ENCODE assay signal across 26 cellular contexts in genomic region chr1:43444151-43444826, GRCh38. TPM values are rescaled to one million over a fixed set of nuclear protein-coding genes. Genes with fewer than 3 reads are reported as not detected.
A peak's percentile ranks its signal among the peaks of the same experiment; 100 is the strongest.
DNase-seq lines count a peak whose midpoint lies in the region; ATAC-seq and TF ChIP-seq lines count a peak whose summit lies in the region.
"Had no signal": no experiment of that assay in that cellular context is flagged by ENCODE, and none has a peak within 500 bp of the region (broad histone marks: within the 10 kb centered on the region; RNA-seq: fewer than 3 reads in every experiment).

No MANE protein-coding gene starts in this region.

- no peaks in the 10 kb centered on the region; the same call in 1 of the 2 replicates for H4K20me1 ChIP-seq in IMR-90 (ENCODE audit: insufficient read depth, low read length)

- no peak overlapping the region for H2AFZ ChIP-seq in IMR-90 (replicated peaks; ENCODE audit: low read length, poor library complexity)
- H2AFZ ChIP-seq: hepatocyte had no signal

- peaks cover 90% of the 10 kb centered on the region for H3K36me3 ChIP-seq in IMR-90 (ENCODE audit: control insufficient read depth, insufficient read depth, low read length)

- H3K27ac ChIP-seq in IMR-90 (ENCODE audit: insufficient read depth, low read length) = no peak overlapping the region
- H3K27ac ChIP-seq: esophagus muscularis mucosa, hepatocyte, pancreas, tibial artery had no signal

- H3K4me3 ChIP-seq in IMR-90 (ENCODE audit: insufficient read depth, low read depth, low read length) = no peak overlapping the region
- H3K4me3 ChIP-seq: esophagus muscularis mucosa, hepatocyte, pancreas, tibial artery had no signal

- peaks cover 7% of the 10 kb centered on the region for H3K36me3 Mint-ChIP-seq in activated naive CD8-positive, alpha-beta T cell treated with anti-CD3 and anti-CD28 coated beads, Interleukin-2, amount 10 ng/mL, durations not matched to agents 7 days and 5 days
- H3K36me3 Mint-ChIP-seq in activated naive CD8-positive, alpha-beta T cell treated with anti-CD3 and anti-CD28 coated beads for 36 hours = peaks cover 9% of the 10 kb centered on the region
- H3K36me3 Mint-ChIP-seq in glutamatergic neuron (ENCODE audit: unreplicated experiment) = peaks cover 16% of the 10 kb centered on the region

- H3K18ac ChIP-seq in IMR-90 (ENCODE audit: low read depth, low read length) = no peak overlapping the region

- DNase-seq in activated naive CD8-positive, alpha-beta T cell treated with anti-CD3 and anti-CD28 coated beads, Interleukin-2, amount 10 ng/mL, durations not matched to agents 7 days and 5 days = peak; percentile 17
- DNase-seq in activated naive CD8-positive, alpha-beta T cell treated with anti-CD3 and anti-CD28 coated beads for 36 hours = no peak
- DNase-seq in IMR-90 (no peak), glutamatergic neuron (peak; percentile 4), sciatic nerve (ENCODE audit: low spot score) (peak; percentile 28)
- DNase-seq: activated CD4-positive, alpha-beta T cell treated with anti-CD3 and anti-CD28 coated beads, Interleukin-2, amount 50 U/mL, for 4 hours; C1 segment of cervical spinal cord; effector CD8-positive, alpha-beta T cell; EL; foreskin melanocyte; immature natural killer cell; Karpas-422; left ventricle myocardium superior; NCI-H524; SIG-M5; T1000 had no signal

- H2BK5ac ChIP-seq in IMR-90 (ENCODE audit: low read depth, low read length, poor library complexity, severe bottlenecking) = no peak overlapping the region

- no peak for TF ChIP-seq POLR2A in IMR-90 (IDR thresholded peaks at IDR 0.05; ENCODE audit: low read depth, low read length)

- no peaks in the 10 kb centered on the region for H3K9me3 ChIP-seq in IMR-90 (ENCODE audit: control insufficient read depth, insufficient read depth, low read length)
- H3K9me3 ChIP-seq: esophagus muscularis mucosa, pancreas, tibial artery had no signal

- no peak overlapping the region for H2BK20ac ChIP-seq in IMR-90 (ENCODE audit: low read depth, low read length)

- no peak overlapping the region for H3K27ac Mint-ChIP-seq in activated naive CD8-positive, alpha-beta T cell treated with anti-CD3 and anti-CD28 coated beads, Interleukin-2, amount 10 ng/mL, durations not matched to agents 7 days and 5 days
- no peak overlapping the region for H3K27ac Mint-ChIP-seq in activated naive CD8-positive, alpha-beta T cell treated with anti-CD3 and anti-CD28 coated beads for 36 hours
- H3K27ac Mint-ChIP-seq in glutamatergic neuron (ENCODE audit: unreplicated experiment) = no peak overlapping the region
- H3K27ac Mint-ChIP-seq: stimulated activated naive CD8-positive, alpha-beta T cell treated with anti-CD3 and anti-CD28 coated beads, Interleukin-15, Interleukin-2, amounts not matched to agents 100 ng/mL and 50 ng/mL, for 24 hours had no signal

- no peak overlapping the region for H4K8ac ChIP-seq in IMR-90 (ENCODE audit: low read depth in 2 of 2, low read length in 2 of 2)

- H2BK120ac ChIP-seq in IMR-90 (ENCODE audit: low read depth, low read length) = no peak overlapping the region

- in situ Hi-C loops in IMR-90 (cut with MboI; ENCODE audit: low sequenced_read_pairs) = no loop called here

- POLR2A ChIA-PET in activated naive CD8-positive, alpha-beta T cell treated with anti-CD3 and anti-CD28 coated beads, Interleukin-2, amount 10 ng/mL, durations not matched to agents 7 days and 5 days (lab: Charles Lee) = interaction anchor here (0.5 kb wide), 1 partner anchor 1100 kb away, joined by 3 read pairs; no protein-coding TSS in a partner anchor
- POLR2A ChIA-PET in IMR-90 (lab: Charles Lee; ENCODE audit: unreplicated experiment) = interaction anchor here (0.6 kb wide), 1 partner anchor 217 kb away, joined by 5 read pairs; no protein-coding TSS in a partner anchor

- no peak overlapping the region for H3K4me3 Mint-ChIP-seq in activated naive CD8-positive, alpha-beta T cell treated with anti-CD3 and anti-CD28 coated beads, Interleukin-2, amount 10 ng/mL, durations not matched to agents 7 days and 5 days
- H3K4me3 Mint-ChIP-seq in activated naive CD8-positive, alpha-beta T cell treated with anti-CD3 and anti-CD28 coated beads for 36 hours = no peak overlapping the region
- no peak overlapping the region for H3K4me3 Mint-ChIP-seq in glutamatergic neuron (ENCODE audit: unreplicated experiment)
- H3K4me3 Mint-ChIP-seq: immature natural killer cell; natural killer cell treated with Interleukin-12 subunit alpha and Interleukin-12 subunit beta and Interleukin-15 and Interleukin-18, amount 100 ng/mL, for 72 hours; stimulated activated naive CD8-positive, alpha-beta T cell treated with anti-CD3 and anti-CD28 coated beads, Interleukin-15, Interleukin-2, amounts not matched to agents 100 ng/mL and 50 ng/mL, for 24 hours had no signal

- H4K91ac ChIP-seq in IMR-90 (ENCODE audit: insufficient read depth, low read depth, low read length) = no peak overlapping the region

- no peaks in the 10 kb centered on the region for H3K9me3 Mint-ChIP-seq in activated naive CD8-positive, alpha-beta T cell treated with anti-CD3 and anti-CD28 coated beads, Interleukin-2, amount 10 ng/mL, durations not matched to agents 7 days and 5 days
- H3K9me3 Mint-ChIP-seq in activated naive CD8-positive, alpha-beta T cell treated with anti-CD3 and anti-CD28 coated beads for 36 hours = no peaks in the 10 kb centered on the region
- peaks cover 3% of the 10 kb centered on the region for H3K9me3 Mint-ChIP-seq in glutamatergic neuron (ENCODE audit: unreplicated experiment)
- H3K9me3 Mint-ChIP-seq: immature natural killer cell; natural killer cell treated with Interleukin-12 subunit alpha and Interleukin-12 subunit beta and Interleukin-15 and Interleukin-18, amount 100 ng/mL, for 72 hours; stimulated activated naive CD8-positive, alpha-beta T cell treated with anti-CD3 and anti-CD28 coated beads, Interleukin-15, Interleukin-2, amounts not matched to agents 100 ng/mL and 50 ng/mL, for 24 hours had no signal

- H3K23ac ChIP-seq in IMR-90 (ENCODE audit: low read depth, low read length) = no peak overlapping the region

- no peak for TF ChIP-seq RAD21 in IMR-90 (IDR thresholded peaks at IDR 0.05; ENCODE audit: low read length)

- no peak overlapping the region for H3K14ac ChIP-seq in IMR-90 (replicated peaks; ENCODE audit: low read depth, low read length)

- CTCF ChIA-PET in IMR-90 (lab: Yijun Ruan, JAX) = interaction anchor here (0.6 kb wide), 1 partner anchor 347 kb away, joined by 4 read pairs; no protein-coding TSS in a partner anchor

- no peak overlapping the region for H3K56ac ChIP-seq in IMR-90 (ENCODE audit: extremely low read depth, insufficient read depth, low read length)

- no peak overlapping the region for H4K5ac ChIP-seq in IMR-90 (ENCODE audit: low read depth, low read length)

- intact Hi-C loops in IMR-90 (cut with micrococcal nuclease) = no loop called here
- intact Hi-C loops in sciatic nerve (cut with DNase I) = no loop called here

- dilution Hi-C loops in IMR-90 (cut with HindIII; ENCODE audit: low sequenced_read_pairs, unreplicated experiment) = no loop called here

- H3K4me2 ChIP-seq in IMR-90 (ENCODE audit: low read depth, low read length) = no peak overlapping the region
- H3K4me2 ChIP-seq: hepatocyte had no signal

- peak overlapping the region; percentile 12; the same call in 1 of the 2 replicates for H3K4ac ChIP-seq in IMR-90 (ENCODE audit: low read depth, low read length)

- peaks cover 4% of the 10 kb centered on the region; the same call in 1 of the 2 replicates for H3K4me1 ChIP-seq in IMR-90 (ENCODE audit: control insufficient read depth, insufficient read depth, low read length)
- H3K4me1 ChIP-seq: pancreas, tibial artery had no signal

- no peaks in the 10 kb centered on the region for H3K4me1 Mint-ChIP-seq in activated naive CD8-positive, alpha-beta T cell treated with anti-CD3 and anti-CD28 coated beads, Interleukin-2, amount 10 ng/mL, durations not matched to agents 7 days and 5 days
- no peaks in the 10 kb centered on the region for H3K4me1 Mint-ChIP-seq in activated naive CD8-positive, alpha-beta T cell treated with anti-CD3 and anti-CD28 coated beads for 36 hours
- no peaks in the 10 kb centered on the region for H3K4me1 Mint-ChIP-seq in glutamatergic neuron (ENCODE audit: low read depth, unreplicated experiment)
- H3K4me1 Mint-ChIP-seq: immature natural killer cell had no signal

- H2AK9ac ChIP-seq in IMR-90 (replicated peaks; ENCODE audit: low read depth, low read length, poor library complexity) = peak overlapping the region; percentile 33

- no peak for ATAC-seq in activated naive CD8-positive, alpha-beta T cell treated with anti-CD3 and anti-CD28 coated beads, Interleukin-2, amount 10 ng/mL, durations not matched to agents 7 days and 5 days (ENCODE audit: low read depth)
- no peak for ATAC-seq in IMR-90 (ENCODE audit: low read depth)
- ATAC-seq in sciatic nerve = no peak
- no peak for ATAC-seq in HG02981 (IDR thresholded peaks at IDR 0.05; ENCODE audit: unreplicated experiment)
- ATAC-seq in GM18870 (IDR thresholded peaks at IDR 0.05; ENCODE audit: unreplicated experiment) = no peak
- no peak for ATAC-seq in GM18909 (IDR thresholded peaks at IDR 0.05; ENCODE audit: poor library complexity, unreplicated experiment)
- ATAC-seq: natural killer cell treated with Interleukin-12 subunit alpha and Interleukin-12 subunit beta and Interleukin-15 and Interleukin-18, amount 100 ng/mL, for 72 hours; right cardiac atrium had no signal

- no peak overlapping the region for H3K9ac ChIP-seq in IMR-90 (ENCODE audit: low read depth, low read length)

- peaks cover 0 to 24% of the 10 kb centered on the region in 2 experiments; a peak in 2 of 4 replicates for H3K79me1 ChIP-seq in IMR-90 (ENCODE audit: low read depth in 1 of 2, low read length in 2 of 2)

- no peak overlapping the region for H2BK15ac ChIP-seq in IMR-90 (ENCODE audit: low read depth, low read length)

- BruUV-seq in IMR-90 (replicated peaks; lab: Mats Ljungman, UMichigan) = no TSS peak

- TF ChIP-seq CTCF in IMR-90 (conservative IDR thresholded peaks at IDR 0.05; ENCODE audit: low read depth, low read length) (no peak), glutamatergic neuron (IDR thresholded peaks at IDR 0.05; ENCODE audit: partially characterized antibody, unreplicated experiment) (no peak)

- no peaks in the 10 kb centered on the region for H3K27me3 Mint-ChIP-seq in activated naive CD8-positive, alpha-beta T cell treated with anti-CD3 and anti-CD28 coated beads, Interleukin-2, amount 10 ng/mL, durations not matched to agents 7 days and 5 days
- no peaks in the 10 kb centered on the region for H3K27me3 Mint-ChIP-seq in activated naive CD8-positive, alpha-beta T cell treated with anti-CD3 and anti-CD28 coated beads for 36 hours
- H3K27me3 Mint-ChIP-seq in glutamatergic neuron (ENCODE audit: unreplicated experiment) = peaks cover 12% of the 10 kb centered on the region
- H3K27me3 Mint-ChIP-seq: natural killer cell treated with Interleukin-12 subunit alpha and Interleukin-12 subunit beta and Interleukin-15 and Interleukin-18, amount 100 ng/mL, for 72 hours; stimulated activated naive CD8-positive, alpha-beta T cell treated with anti-CD3 and anti-CD28 coated beads, Interleukin-15, Interleukin-2, amounts not matched to agents 100 ng/mL and 50 ng/mL, for 24 hours had no signal

- H3K27me3 ChIP-seq in IMR-90 (ENCODE audit: control insufficient read depth, insufficient read depth, low read length) = no peaks in the 10 kb centered on the region
- H3K27me3 ChIP-seq: esophagus muscularis mucosa, hepatocyte, pancreas, tibial artery had no signal

- WGBS in IMR-90 (ENCODE audit: extremely low coverage in 2 of 2, insufficient read length in 1 of 2), 2 experiments = 92% methylated on average over 3 of the region's 13 CpGs; no CpG with 5 or more reads in 1 of the 2 experiments

- no peak overlapping the region for H2AK5ac ChIP-seq in IMR-90 (ENCODE audit: low read depth, low read length)

- H3K9me1 ChIP-seq in IMR-90 (ENCODE audit: insufficient read depth, low read length) = peaks cover 32% of the 10 kb centered on the region

RNA-seq across cellular contexts. Expression of gene HYI, which starts 9.4 kb away (rescaled TPM):
- 10 to 100 TPM; 18.3 to 21.3 TPM for total RNA-seq in activated naive CD8-positive, alpha-beta T cell treated with anti-CD3 and anti-CD28 coated beads, Interleukin-2, amount 10 ng/mL, durations not matched to agents 7 days and 5 days
- 1 to 10 TPM; 4.3 to 5.6 TPM for total RNA-seq in activated naive CD8-positive, alpha-beta T cell treated with anti-CD3 and anti-CD28 coated beads for 36 hours
- total RNA-seq in IMR-90 (2012; rRNA removed) (21.5 and 25.0 TPM in 2 replicates), glutamatergic neuron (ENCODE audit: unreplicated experiment) (18.7 TPM), sciatic nerve (63.6 TPM)
- 53.7 and 66.7 TPM in 2 replicates for polyA plus RNA-seq in IMR-90 (2012; rRNA removed)
- 46.3 and 63.2 TPM in 2 replicates for polyA plus RNA-seq in IMR-90 (2012; cell fraction: cytosol; rRNA removed)
- 204 and 236 TPM in 2 replicates for polyA plus RNA-seq in IMR-90 (2012; cell fraction: nucleus; rRNA removed; ENCODE audit: low replicate concordance)

RNA-seq across cellular contexts. Expression of gene SZT2, which starts 54.6 kb away (rescaled TPM):
- total RNA-seq in activated naive CD8-positive, alpha-beta T cell treated with anti-CD3 and anti-CD28 coated beads, Interleukin-2, amount 10 ng/mL, durations not matched to agents 7 days and 5 days = 10 to 100 TPM; 84.8 to 88.2 TPM
- total RNA-seq in activated naive CD8-positive, alpha-beta T cell treated with anti-CD3 and anti-CD28 coated beads for 36 hours = 10 to 100 TPM; 22.4 to 27.6 TPM
- 9.5 and 9.7 TPM in 2 replicates for total RNA-seq in IMR-90 (2012; rRNA removed)
- 14.3 and 15.7 TPM in 2 replicates for polyA plus RNA-seq in IMR-90 (2012; rRNA removed)
- 5.1 and 7.2 TPM in 2 replicates for polyA plus RNA-seq in IMR-90 (2012; cell fraction: cytosol; rRNA removed)
- polyA plus RNA-seq in IMR-90 (2012; cell fraction: nucleus; rRNA removed; ENCODE audit: low replicate concordance) = 42.3 and 80.6 TPM in 2 replicates
- total RNA-seq in glutamatergic neuron (ENCODE audit: unreplicated experiment) = 85.3 TPM
- total RNA-seq in sciatic nerve = 86.6 TPM

RNA-seq across cellular contexts. Expression of gene MED8, which starts 54.7 kb away (rescaled TPM):
- total RNA-seq in activated naive CD8-positive, alpha-beta T cell treated with anti-CD3 and anti-CD28 coated beads, Interleukin-2, amount 10 ng/mL, durations not matched to agents 7 days and 5 days = 10 to 100 TPM; 34.3 to 35.3 TPM
- total RNA-seq in activated naive CD8-positive, alpha-beta T cell treated with anti-CD3 and anti-CD28 coated beads for 36 hours = 10 to 100 TPM; 34.1 to 35.7 TPM
- total RNA-seq in IMR-90 (2012; rRNA removed) (114 and 120 TPM in 2 replicates), glutamatergic neuron (ENCODE audit: unreplicated experiment) (39.1 TPM), sciatic nerve (30.8 TPM)
- 53.7 and 61.1 TPM in 2 replicates for polyA plus RNA-seq in IMR-90 (2012; rRNA removed)
- polyA plus RNA-seq in IMR-90 (2012; cell fraction: cytosol; rRNA removed) = 35.0 and 38.5 TPM in 2 replicates
- 37.4 and 89.5 TPM in 2 replicates for polyA plus RNA-seq in IMR-90 (2012; cell fraction: nucleus; rRNA removed; ENCODE audit: low replicate concordance)

Comparison
In these comparisons a context has a peak if more than half of its experiments do, and no peak if none do; other contexts are left out.
1. DNase-seq: peak in activated naive CD8-positive, alpha-beta T cell treated with anti-CD3 and anti-CD28 coated beads, Interleukin-2, amount 10 ng/mL, durations not matched to agents 7 days and 5 days (single experiment), glutamatergic neuron (single experiment) and sciatic nerve (single experiment); none in activated naive CD8-positive, alpha-beta T cell treated with anti-CD3 and anti-CD28 coated beads for 36 hours (single experiment) and IMR-90 (single experiment).